Comparison of ENCODE assay signal across 19 cellular contexts in the genomic region with DNA sequence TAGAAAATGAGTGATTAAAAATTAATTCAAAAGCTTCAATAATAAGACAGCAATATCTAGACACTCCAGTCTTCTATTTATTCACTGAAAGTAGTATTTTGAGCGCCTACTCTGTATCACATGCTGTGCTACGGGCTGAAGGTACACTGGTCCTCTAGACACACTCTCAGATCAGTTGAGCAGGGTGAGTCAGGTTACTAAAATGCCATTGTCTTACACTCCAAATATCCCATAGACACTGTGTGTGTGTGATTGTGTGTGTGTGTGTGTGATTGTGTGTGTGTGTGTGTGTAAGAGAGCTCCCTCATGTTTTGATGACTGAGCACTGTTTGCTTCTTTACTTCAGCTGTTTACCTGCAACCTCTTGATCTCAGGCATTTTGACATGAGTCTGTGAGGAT.
DNase-seq lines count a peak whose midpoint lies in the region; ATAC-seq and TF ChIP-seq lines count a peak whose summit lies in the region.
"Had no signal": no experiment of that assay in that cellular context is flagged by ENCODE, and none has a peak within 500 bp of the region (broad histone marks: within the 10 kb centered on the region; RNA-seq: fewer than 3 reads in every experiment).

No MANE protein-coding gene starts in this region.

- H3K4me3 ChIP-seq in fibroblast of lung (replicated peaks in 1 of 4; ENCODE audit: control extremely low read depth in 1 of 4, insufficient read depth in 1 of 4, low read depth in 3 of 4, low read length in 4 of 4) (no peak overlapping the region), parathyroid adenoma (ENCODE audit: low read depth, low read length) (no peak overlapping the region)
- H3K4me3 ChIP-seq: HAP-1, MG63, PC-9 had no signal

- ATAC-seq in GM18861 (IDR thresholded peaks at IDR 0.05; ENCODE audit: unreplicated experiment) (no peak), HG02981 (IDR thresholded peaks at IDR 0.05; ENCODE audit: unreplicated experiment) (no peak), GM21423 (IDR thresholded peaks at IDR 0.05; ENCODE audit: unreplicated experiment) (no peak)

- H3K9me3 ChIP-seq in fibroblast of lung (ENCODE audit: control insufficient read depth, insufficient read depth, low read depth, low read length) (no peaks in the 10 kb centered on the region), parathyroid adenoma (ENCODE audit: control insufficient read depth, low read length) (no peaks in the 10 kb centered on the region)
- H3K9me3 ChIP-seq: BE2C, HAP-1, MG63 had no signal

- no peak overlapping the region for H3K27ac ChIP-seq in fibroblast of lung (ENCODE audit: insufficient read depth, low read length)
- peak overlapping the region; percentile 90 for H3K27ac ChIP-seq in parathyroid adenoma
- H3K27ac ChIP-seq: PC-9 had no signal

- H3K4me2 ChIP-seq in fibroblast of lung (ENCODE audit: extremely low read depth, insufficient read depth, low read length) (no peak overlapping the region), parathyroid adenoma (ENCODE audit: low read length) (no peak overlapping the region)
- H3K4me2 ChIP-seq: PC-9 had no signal

- DNase-seq in EH (ENCODE audit: low read depth) (peak; percentile 11), RPMI7951 (ENCODE audit: low read depth) (peak; percentile 14), fibroblast of lung (ENCODE audit: low read depth in 2 of 2) (peak; percentile 9 to 75)
- DNase-seq in activated T-cell treated with anti-CD3 and anti-CD28 coated beads, Interleukin-2, amount 50 U/mL, for 1 hour, result no peak
- DNase-seq: ACHN; BE2C; CD4-positive, alpha-beta memory T cell; KBM-7; MG63; NCI-H1092 treated with DMSO at 0.1 percent for 48 hours; NCI-H187; NCI-H446 treated with DMSO at 0.1 percent for 48 hours; NCI-H748 treated with DMSO at 0.1 percent for 48 hours; PC-9 had no signal

- H3K36me3 ChIP-seq in fibroblast of lung (ENCODE audit: control insufficient read depth, insufficient read depth, low read length) (no peaks in the 10 kb centered on the region), parathyroid adenoma (ENCODE audit: control insufficient read depth, insufficient read depth, low read length) (no peaks in the 10 kb centered on the region)
- H3K36me3 ChIP-seq: BE2C, HAP-1, MG63 had no signal

- TF ChIP-seq CTCF in fibroblast of lung (conservative IDR thresholded peaks at IDR 0.05 in 1 of 2, IDR thresholded peaks at IDR 0.05 in 1 of 2; ENCODE audit: low read depth in 1 of 2, low read length in 2 of 2) (no peak), parathyroid adenoma (IDR thresholded peaks at IDR 0.05) (no peak)

- H3K9ac ChIP-seq in fibroblast of lung (ENCODE audit: insufficient read depth, low read length) (no peak overlapping the region), parathyroid adenoma (no peak overlapping the region)

- H4K20me1 ChIP-seq in fibroblast of lung (ENCODE audit: control insufficient read depth, extremely low read depth, insufficient read depth, low read length), result no peaks in the 10 kb centered on the region

- H2AFZ ChIP-seq in fibroblast of lung (ENCODE audit: low read length), result no peak overlapping the region
- no peak overlapping the region for H2AFZ ChIP-seq in parathyroid adenoma
- H2AFZ ChIP-seq: PC-9 had no signal

- H3K4me1 ChIP-seq in fibroblast of lung (ENCODE audit: control insufficient read depth, extremely low read depth, insufficient read depth, low read length) (peaks cover 2% of the 10 kb centered on the region), parathyroid adenoma (peaks cover 34% of the 10 kb centered on the region)
- H3K4me1 ChIP-seq: BE2C, HAP-1 had no signal

- H3K27me3 ChIP-seq in fibroblast of lung (ENCODE audit: control insufficient read depth, insufficient read depth, low read length) (no peaks in the 10 kb centered on the region), parathyroid adenoma (ENCODE audit: control insufficient read depth, insufficient read depth, low read length) (no peaks in the 10 kb centered on the region)
- H3K27me3 ChIP-seq: BE2C, MG63 had no signal

- H3K79me2 ChIP-seq in fibroblast of lung (ENCODE audit: control insufficient read depth, insufficient read depth, low read length), result no peaks in the 10 kb centered on the region
- peaks cover 3% of the 10 kb centered on the region for H3K79me2 ChIP-seq in parathyroid adenoma
